ENCODE assay signal across 14 cellular contexts in genomic region chr2:28419003-28419704, GRCh38. TPM values are rescaled to one million over a fixed set of nuclear protein-coding genes. Genes with fewer than 3 reads are reported as not detected.
DNase-seq lines count a peak whose midpoint lies in the region; ATAC-seq and TF ChIP-seq lines count a peak whose summit lies in the region.
"Had no signal": no experiment of that assay in that cellular context is flagged by ENCODE, and none has a peak within 500 bp of the region (broad histone marks: within the 10 kb centered on the region; RNA-seq: fewer than 3 reads in every experiment).

No MANE protein-coding gene starts in this region.

- no peak for TF ChIP-seq POLR2A in breast epithelium (IDR thresholded peaks at IDR 0.05)

- ATAC-seq in RWPE2 (ENCODE audit: low read depth) = peak; percentile 7; the same call in 1 of the 3 replicates
- ATAC-seq in stimulated activated memory B cell treated with anti-CD40 and anti-IgM and Interleukin-4, amounts not matched to agents 10 μg/mL and 1 μg/mL and 100 μg/mL, for 72 hours = no peak

- H3K27me3 ChIP-seq in Caco-2 (replicated peaks; ENCODE audit: control insufficient read depth, insufficient read depth, low read length) (no peaks in the 10 kb centered on the region), RWPE2 (ENCODE audit: insufficient read depth, poor library complexity, severe bottlenecking) (no peaks in the 10 kb centered on the region), breast epithelium (no peaks in the 10 kb centered on the region)
- H3K27me3 ChIP-seq: heart right ventricle had no signal

- peaks cover 16% of the 10 kb centered on the region for H3K4me1 Mint-ChIP-seq in Caco-2 (ENCODE audit: low read depth, unreplicated experiment)
- H3K4me1 Mint-ChIP-seq in stimulated activated memory B cell treated with anti-CD40 and anti-IgM and Interleukin-4, amounts not matched to agents 10 μg/mL and 1 μg/mL and 100 μg/mL, for 72 hours = peaks cover 25% of the 10 kb centered on the region

- H3K27ac ChIP-seq in RWPE2 (ENCODE audit: poor library complexity, severe bottlenecking) (peak overlapping the region; percentile 14), breast epithelium (no peak overlapping the region)

- TF ChIP-seq CTCF in Caco-2 (IDR thresholded peaks at IDR 0.05; ENCODE audit: insufficient read depth in 1 of 2, low read depth in 1 of 2, low read length in 1 of 2, severe bottlenecking in 1 of 2, unreplicated experiment in 1 of 2) = peak; percentile 32 to 47
- peak; percentile 27; the same call in 1 of the 2 replicates for TF ChIP-seq CTCF in GM12874 (IDR thresholded peaks at IDR 0.05; ENCODE audit: insufficient read depth, low read depth, low read length)
- no peak for TF ChIP-seq CTCF in RWPE2 (IDR thresholded peaks at IDR 0.05; ENCODE audit: poor library complexity, severe bottlenecking)
- no peak for TF ChIP-seq CTCF in breast epithelium (IDR thresholded peaks at IDR 0.05)

- no TSS peak for BruUV-seq in Caco-2 (replicated peaks; lab: Mats Ljungman, UMichigan)

- H3K4me3 ChIP-seq in Caco-2 (ENCODE audit: low read depth, low read length) (no peak overlapping the region), RWPE2 (ENCODE audit: severe bottlenecking) (no peak overlapping the region), breast epithelium (no peak overlapping the region)
- H3K4me3 ChIP-seq: heart right ventricle had no signal

- peak overlapping the region; percentile 93 for H3K27ac Mint-ChIP-seq in Caco-2 (ENCODE audit: unreplicated experiment)
- H3K27ac Mint-ChIP-seq in stimulated activated memory B cell treated with anti-CD40 and anti-IgM and Interleukin-4, amounts not matched to agents 10 μg/mL and 1 μg/mL and 100 μg/mL, for 72 hours = no peak overlapping the region
- H3K27ac Mint-ChIP-seq: CD4-positive, alpha-beta T cell; memory B cell had no signal

- no peaks in the 10 kb centered on the region for H3K9me3 ChIP-seq in Caco-2
- H3K9me3 ChIP-seq in RWPE2 (ENCODE audit: severe bottlenecking) = no peaks in the 10 kb centered on the region
- no peaks in the 10 kb centered on the region for H3K9me3 ChIP-seq in breast epithelium
- H3K9me3 ChIP-seq: heart right ventricle had no signal

- intact Hi-C loops in Caco-2 (cut with micrococcal nuclease; ENCODE audit: unreplicated experiment) = loop anchor here (1.0 to 2.0 kb wide), 7 partner anchors 24 to 716 kb away; no protein-coding TSS in a partner anchor
- intact Hi-C loops in breast epithelium (cut with DNase I; ENCODE audit: low total_unique reads) = no loop called here

- CTCF ChIA-PET in Caco-2 (lab: Charles Lee) = interaction anchor here (0.5 to 1.8 kb wide), 13 partner anchors 9 to 735 kb away, joined by 3 to 11 read pairs (median 4); no protein-coding TSS in a partner anchor

- H3K4me1 ChIP-seq in Caco-2 (peaks cover 23% of the 10 kb centered on the region), RWPE2 (ENCODE audit: insufficient read depth, poor library complexity, severe bottlenecking) (no peaks in the 10 kb centered on the region), breast epithelium (peaks cover 0 to 9% of the 10 kb centered on the region in 2 donors)

- H3K36me3 ChIP-seq in Caco-2 (ENCODE audit: control insufficient read depth, insufficient read depth, low read length) (peaks cover 6% of the 10 kb centered on the region; the same call in 1 of the 2 replicates), RWPE2 (ENCODE audit: low read depth) (peaks cover 29% of the 10 kb centered on the region), breast epithelium (no peaks in the 10 kb centered on the region)

- H3K9me3 Mint-ChIP-seq in Caco-2 (ENCODE audit: unreplicated experiment) = no peaks in the 10 kb centered on the region
- H3K9me3 Mint-ChIP-seq in stimulated activated memory B cell treated with anti-CD40 and anti-IgM and Interleukin-4, amounts not matched to agents 10 μg/mL and 1 μg/mL and 100 μg/mL, for 72 hours = no peaks in the 10 kb centered on the region
- H3K9me3 Mint-ChIP-seq: CD4-positive, alpha-beta T cell; memory B cell had no signal

- peak overlapping the region; percentile 52 for H3K4me3 Mint-ChIP-seq in Caco-2 (ENCODE audit: unreplicated experiment)
- H3K4me3 Mint-ChIP-seq in stimulated activated memory B cell treated with anti-CD40 and anti-IgM and Interleukin-4, amounts not matched to agents 10 μg/mL and 1 μg/mL and 100 μg/mL, for 72 hours = no peak overlapping the region
- H3K4me3 Mint-ChIP-seq: CD4-positive, alpha-beta T cell; memory B cell had no signal

- peak; percentile 85 to 86 for DNase-seq in Caco-2
- no peak for DNase-seq in RWPE2 (ENCODE audit: low spot score)
- DNase-seq in kidney tubule cell (ENCODE audit: low spot score) = peak; percentile 55
- no peak for DNase-seq in breast epithelium (ENCODE audit: low spot score in 2 of 2)
- DNase-seq in hippocampal formation (lab: John Stamatoyannopoulos, UW) = no peak
- DNase-seq in middle frontal gyrus (ENCODE audit: extremely low spot score, low spot score) = no peak
- DNase-seq: heart right ventricle, Karpas-422, NCI-H2081, substantia nigra had no signal

- no peaks in the 10 kb centered on the region for H3K27me3 Mint-ChIP-seq in Caco-2 (ENCODE audit: insufficient read depth, unreplicated experiment)
- H3K27me3 Mint-ChIP-seq in stimulated activated memory B cell treated with anti-CD40 and anti-IgM and Interleukin-4, amounts not matched to agents 10 μg/mL and 1 μg/mL and 100 μg/mL, for 72 hours = no peaks in the 10 kb centered on the region
- H3K27me3 Mint-ChIP-seq: CD4-positive, alpha-beta T cell had no signal

- POLR2A ChIA-PET in Caco-2 (lab: Charles Lee) = interaction anchor here (0.5 to 1.7 kb wide), 5 partner anchors 18 to 667 kb away, joined by 3 to 9 read pairs (median 4); no protein-coding TSS in a partner anchor

- H3K36me3 Mint-ChIP-seq in Caco-2 (ENCODE audit: insufficient read depth, unreplicated experiment) = peaks cover 81% of the 10 kb centered on the region
- peaks cover 5% of the 10 kb centered on the region for H3K36me3 Mint-ChIP-seq in stimulated activated memory B cell treated with anti-CD40 and anti-IgM and Interleukin-4, amounts not matched to agents 10 μg/mL and 1 μg/mL and 100 μg/mL, for 72 hours
- H3K36me3 Mint-ChIP-seq: memory B cell had no signal

RNA-seq across cellular contexts. Expression of gene FOSL2, which starts 26.5 kb away (rescaled TPM):
- total RNA-seq in Caco-2 (2022) (64.6 and 70.7 TPM in 2 replicates), breast epithelium (100 to 1,000 TPM; 106 to 116 (median 116) TPM)

Comparison
In these comparisons a context has a peak if more than half of its experiments do, and no peak if none do; other contexts are left out.
1. DNase-seq: peak in Caco-2 (2 of 2) and kidney tubule cell (single experiment); none in RWPE2 (single experiment), breast epithelium (0 of 2), hippocampal formation (0 of 2) and middle frontal gyrus (single experiment).
2. CTCF ChIP-seq: peak in Caco-2 (2 of 2) and GM12874 (single experiment); none in RWPE2 (single experiment) and breast epithelium (0 of 3).